ENCODE assay signal across 12 cellular contexts in genomic region chr20:58702859-58703648, GRCh38. TPM values are rescaled to one million over a fixed set of nuclear protein-coding genes. Genes with fewer than 3 reads are reported as not detected.
A peak's percentile ranks its signal among the peaks of the same experiment; 100 is the strongest.
DNase-seq lines count a peak whose midpoint lies in the region; ATAC-seq and TF ChIP-seq lines count a peak whose summit lies in the region.
"Had no signal": no experiment of that assay in that cellular context is flagged by ENCODE, and none has a peak within 500 bp of the region (broad histone marks: within the 10 kb centered on the region; RNA-seq: fewer than 3 reads in every experiment).

No MANE protein-coding gene starts in this region.

- intact Hi-C loops in lower lobe of right lung (cut with DNase I) = no loop called here

- no peak overlapping the region for H3K27ac Mint-ChIP-seq in activated CD8-positive, alpha-beta memory T cell treated with anti-CD3 and anti-CD28 coated beads, Interleukin-2, amount 10 ng/mL, durations not matched to agents 7 days and 5 days
- no peak overlapping the region for H3K27ac Mint-ChIP-seq in stimulated activated naive B cell treated with anti-CD40 and anti-IgM and Interleukin-4, amounts not matched to agents 10 μg/mL and 1 μg/mL and 100 μg/mL, for 72 hours
- H3K27ac Mint-ChIP-seq: nephron had no signal

- peaks cover 8% of the 10 kb centered on the region for H3K4me1 Mint-ChIP-seq in activated CD8-positive, alpha-beta memory T cell treated with anti-CD3 and anti-CD28 coated beads, Interleukin-2, amount 10 ng/mL, durations not matched to agents 7 days and 5 days
- H3K4me1 Mint-ChIP-seq in stimulated activated naive B cell treated with anti-CD40 and anti-IgM and Interleukin-4, amounts not matched to agents 10 μg/mL and 1 μg/mL and 100 μg/mL, for 72 hours = peaks cover 4 to 7% of the 10 kb centered on the region in 2 donors

- no peak overlapping the region for H3K4me3 ChIP-seq in BJ (ENCODE audit: low read depth, low read length)
- H3K4me3 ChIP-seq in lower lobe of right lung = no peak overlapping the region
- H3K4me3 ChIP-seq in effector memory CD4-positive, alpha-beta T cell (ENCODE audit: insufficient read depth, low read depth, low read length, poor library complexity, severe bottlenecking) = no peak overlapping the region

- H3K27me3 ChIP-seq in BJ (ENCODE audit: control insufficient read depth, insufficient read depth, low read length) = no peaks in the 10 kb centered on the region
- H3K27me3 ChIP-seq in lower lobe of right lung (ENCODE audit: low read depth) = no peaks in the 10 kb centered on the region
- no peaks in the 10 kb centered on the region for H3K27me3 ChIP-seq in effector memory CD4-positive, alpha-beta T cell (replicated peaks; ENCODE audit: control insufficient read depth, insufficient read depth, low read length, poor library complexity, severe bottlenecking)

- CTCF ChIA-PET in BJ (lab: Yijun Ruan, JAX) = interaction anchor here (1.0 kb wide), 1 partner anchor 10 kb away, joined by 3 read pairs; no protein-coding TSS in a partner anchor
- CTCF ChIA-PET in activated CD8-positive, alpha-beta memory T cell treated with anti-CD3 and anti-CD28 coated beads, Interleukin-2, amount 10 ng/mL, durations not matched to agents 7 days and 5 days (lab: Charles Lee) = interaction anchor here (0.7 to 1.3 kb wide), 2 partner anchors 10 to 52 kb away, joined by 3 to 4 read pairs; partner anchors contain the start of gene STX16

- POLR2A ChIA-PET in BJ (lab: Charles Lee) = no interaction called here

- no peaks in the 10 kb centered on the region for H3K9me3 ChIP-seq in lower lobe of right lung
- no peaks in the 10 kb centered on the region for H3K9me3 ChIP-seq in effector memory CD4-positive, alpha-beta T cell (ENCODE audit: control insufficient read depth, low read length)

- H3K27me3 Mint-ChIP-seq in activated CD8-positive, alpha-beta memory T cell treated with anti-CD3 and anti-CD28 coated beads, Interleukin-2, amount 10 ng/mL, durations not matched to agents 7 days and 5 days = no peaks in the 10 kb centered on the region
- H3K27me3 Mint-ChIP-seq in stimulated activated naive B cell treated with anti-CD40 and anti-IgM and Interleukin-4, amounts not matched to agents 10 μg/mL and 1 μg/mL and 100 μg/mL, for 72 hours = no peaks in the 10 kb centered on the region

- DNase-seq in BJ (ENCODE audit: low read depth) (no peak), lower lobe of right lung (no peak), dermis blood vessel endothelial cell (no peak)
- peak; percentile 39 for DNase-seq in activated CD8-positive, alpha-beta memory T cell treated with anti-CD3 and anti-CD28 coated beads, Interleukin-2, amount 10 ng/mL, durations not matched to agents 7 days and 5 days
- no peak for DNase-seq in effector memory CD4-positive, alpha-beta T cell
- no peak for DNase-seq in stimulated activated naive B cell treated with anti-CD40 and anti-IgM and Interleukin-4, amounts not matched to agents 10 μg/mL and 1 μg/mL and 100 μg/mL, for 72 hours
- DNase-seq: amniotic stem cell, IMR-90, NCI-H2227 treated with DMSO at 0.1 percent for 48 hours had no signal

- H3K36me3 ChIP-seq in BJ (ENCODE audit: control insufficient read depth, insufficient read depth, low read length) (peaks cover 9% of the 10 kb centered on the region), lower lobe of right lung (peaks cover 68% of the 10 kb centered on the region)
- peaks cover 39% of the 10 kb centered on the region for H3K36me3 ChIP-seq in effector memory CD4-positive, alpha-beta T cell (ENCODE audit: control insufficient read depth, insufficient read depth, low read length)

- H3K4me1 ChIP-seq in lower lobe of right lung = no peaks in the 10 kb centered on the region
- no peaks in the 10 kb centered on the region for H3K4me1 ChIP-seq in effector memory CD4-positive, alpha-beta T cell (ENCODE audit: control insufficient read depth, insufficient read depth, low read length, poor library complexity, severe bottlenecking)

- H3K36me3 Mint-ChIP-seq in activated CD8-positive, alpha-beta memory T cell treated with anti-CD3 and anti-CD28 coated beads, Interleukin-2, amount 10 ng/mL, durations not matched to agents 7 days and 5 days = peaks cover 11% of the 10 kb centered on the region
- peaks cover 31 to 49% of the 10 kb centered on the region in 2 donors for H3K36me3 Mint-ChIP-seq in stimulated activated naive B cell treated with anti-CD40 and anti-IgM and Interleukin-4, amounts not matched to agents 10 μg/mL and 1 μg/mL and 100 μg/mL, for 72 hours

- no peak for ATAC-seq in activated CD8-positive, alpha-beta memory T cell treated with anti-CD3 and anti-CD28 coated beads, Interleukin-2, amount 10 ng/mL, durations not matched to agents 7 days and 5 days
- ATAC-seq in lower lobe of right lung (no peak), GM19467 (IDR thresholded peaks at IDR 0.05; ENCODE audit: unreplicated experiment) (no peak)
- ATAC-seq in stimulated activated naive B cell treated with anti-CD40 and anti-IgM and Interleukin-4, amounts not matched to agents 10 μg/mL and 1 μg/mL and 100 μg/mL, for 72 hours (replicated peaks) = no peak

- H3K27ac ChIP-seq in lower lobe of right lung = no peak overlapping the region
- H3K27ac ChIP-seq in effector memory CD4-positive, alpha-beta T cell (ENCODE audit: insufficient read depth, low read length, poor library complexity, severe bottlenecking) = no peak overlapping the region

- H3K4me3 Mint-ChIP-seq in activated CD8-positive, alpha-beta memory T cell treated with anti-CD3 and anti-CD28 coated beads, Interleukin-2, amount 10 ng/mL, durations not matched to agents 7 days and 5 days = no peak overlapping the region
- no peak overlapping the region for H3K4me3 Mint-ChIP-seq in stimulated activated naive B cell treated with anti-CD40 and anti-IgM and Interleukin-4, amounts not matched to agents 10 μg/mL and 1 μg/mL and 100 μg/mL, for 72 hours
- H3K4me3 Mint-ChIP-seq: nephron had no signal

- peak; percentile 31; the same call in 1 of the 2 replicates for TF ChIP-seq CTCF in BJ (IDR thresholded peaks at IDR 0.05; ENCODE audit: insufficient read depth, low read depth, low read length)
- TF ChIP-seq CTCF in GM12872 (IDR thresholded peaks at IDR 0.05; ENCODE audit: insufficient read depth, low read depth, low read length) = peak; percentile 49; the same call in 2 of the 3 replicates
- peak; percentile 22 for TF ChIP-seq CTCF in lower lobe of right lung (IDR thresholded peaks at IDR 0.05)

- H3K9me3 Mint-ChIP-seq in activated CD8-positive, alpha-beta memory T cell treated with anti-CD3 and anti-CD28 coated beads, Interleukin-2, amount 10 ng/mL, durations not matched to agents 7 days and 5 days (ENCODE audit: low read depth) = no peaks in the 10 kb centered on the region
- H3K9me3 Mint-ChIP-seq in stimulated activated naive B cell treated with anti-CD40 and anti-IgM and Interleukin-4, amounts not matched to agents 10 μg/mL and 1 μg/mL and 100 μg/mL, for 72 hours = no peaks in the 10 kb centered on the region

RNA-seq across cellular contexts. Expression of gene NPEPL1, which starts 10.5 kb away (rescaled TPM):
- polyA plus RNA-seq in BJ (2011; rRNA removed) = 5.7 and 8.2 TPM in 2 replicates
- polyA minus RNA-seq in BJ (2011; rRNA and poly(A)+ RNA removed) = 4.2 and 7.3 TPM in 2 replicates
- total RNA-seq in activated CD8-positive, alpha-beta memory T cell treated with anti-CD3 and anti-CD28 coated beads, Interleukin-2, amount 10 ng/mL, durations not matched to agents 7 days and 5 days = 10 to 100 TPM; 19.3 to 30.4 TPM
- total RNA-seq in lower lobe of right lung (40.6 TPM), dermis blood vessel endothelial cell (20.6 and 28.8 TPM in 2 replicates)

RNA-seq across cellular contexts. Expression of gene STX16, which starts 52.0 kb away (rescaled TPM):
- 39.7 and 45.5 TPM in 2 replicates for polyA plus RNA-seq in BJ (2011; rRNA removed)
- polyA minus RNA-seq in BJ (2011; rRNA and poly(A)+ RNA removed) = 12.3 and 19.6 TPM in 2 replicates
- total RNA-seq in activated CD8-positive, alpha-beta memory T cell treated with anti-CD3 and anti-CD28 coated beads, Interleukin-2, amount 10 ng/mL, durations not matched to agents 7 days and 5 days = 100 to 1,000 TPM; 120 to 165 TPM
- total RNA-seq in lower lobe of right lung (67.8 TPM), dermis blood vessel endothelial cell (36.4 and 53.5 TPM in 2 replicates)
